Comparison of ENCODE assay signal across 1 cellular context in genomic region chr1:37764888-37765441, GRCh38.
TF ChIP-seq lines count a peak whose summit lies in the region.

EPHA10 (minus strand) TSS chr1:37765120; CDS start chr1:37765066, 54 bp downstream.

TF ChIP-seq in HCT116, 20 proteins besides CTCF, POLR2A, EP300 and RAD21 (continued from another document):
- TF ChIP-seq POLR2AphosphoS5 (IDR thresholded peaks at IDR 0.05; ENCODE audit: low read depth, low read length) (no peak), CEBPB (IDR thresholded peaks at IDR 0.05; ENCODE audit: low read depth) (no peak), SRF (IDR thresholded peaks at IDR 0.05; ENCODE audit: low read depth) (no peak), EGR1 (IDR thresholded peaks at IDR 0.05; ENCODE audit: low read depth) (no peak), SP1 (IDR thresholded peaks at IDR 0.05; ENCODE audit: low read depth) (no peak)
